ENCODE assay signal across 9 cellular contexts in the genomic region with DNA sequence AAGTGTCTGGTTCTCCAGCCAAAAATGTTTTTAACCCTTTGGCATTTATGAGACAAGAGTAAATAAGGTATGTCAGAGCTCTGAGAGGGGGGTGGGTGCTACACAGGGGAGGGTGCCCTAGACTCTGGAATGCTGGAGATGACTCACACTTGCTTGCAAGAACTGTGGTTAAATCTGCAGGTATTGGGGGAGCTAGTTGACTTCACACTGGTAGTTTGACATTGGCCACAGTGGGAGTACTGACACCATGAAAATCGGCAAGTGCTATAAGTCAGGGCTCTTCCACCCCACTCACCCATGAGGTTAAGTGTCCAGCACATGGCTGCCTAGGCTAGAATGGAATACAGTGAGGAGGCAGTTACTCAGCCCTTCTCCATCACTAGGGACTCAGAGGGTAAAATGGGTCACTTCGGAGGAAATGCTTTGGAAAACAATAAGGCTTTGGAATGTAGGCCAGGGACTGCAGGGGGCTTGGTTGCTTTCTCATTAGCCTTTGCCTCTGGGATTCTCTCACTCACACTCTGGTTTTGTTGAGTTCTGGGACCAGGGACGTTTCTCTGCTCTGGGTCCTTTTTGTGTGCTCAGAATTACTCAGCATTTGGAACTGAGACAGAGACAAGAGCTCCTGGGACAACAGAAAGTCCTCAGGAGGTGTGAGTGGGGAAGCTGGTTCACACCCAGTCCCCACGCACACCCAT.
DNase-seq lines count a peak whose midpoint lies in the region; ATAC-seq and TF ChIP-seq lines count a peak whose summit lies in the region.
"Had no signal": no experiment of that assay in that cellular context is flagged by ENCODE, and none has a peak within 500 bp of the region (broad histone marks: within the 10 kb centered on the region; RNA-seq: fewer than 3 reads in every experiment).

No MANE protein-coding gene starts in this region.

- no peak overlapping the region for H3K4me3 Mint-ChIP-seq in chondrocyte (ENCODE audit: unreplicated experiment)

- TF ChIP-seq CTCF in chondrocyte (IDR thresholded peaks at IDR 0.05) (no peak), kidney epithelial cell (IDR thresholded peaks at IDR 0.05; ENCODE audit: insufficient read depth, low read length, poor library complexity, severe bottlenecking) (no peak), transverse colon (IDR thresholded peaks at IDR 0.05) (no peak)

- H3K9me3 ChIP-seq in HUES6 (ENCODE audit: control insufficient read depth, insufficient read depth, low read depth, low read length) (peaks cover under 1% of the 10 kb centered on the region; the same call in 1 of the 2 replicates), transverse colon (no peaks in the 10 kb centered on the region)

- peak overlapping the region; percentile 66 for H3K27ac Mint-ChIP-seq in chondrocyte (ENCODE audit: unreplicated experiment)

- TF ChIP-seq POLR2A in transverse colon (IDR thresholded peaks at IDR 0.05) = no peak

- H3K27me3 ChIP-seq in HUES6 (ENCODE audit: control insufficient read depth, insufficient read depth, low read length) (no peaks in the 10 kb centered on the region), kidney epithelial cell (ENCODE audit: control insufficient read depth, insufficient read depth, low read length) (no peaks in the 10 kb centered on the region), transverse colon (no peaks in the 10 kb centered on the region)

- intact Hi-C loops in transverse colon (cut with DNase I; ENCODE audit: low total_unique reads) = no loop called here

- H3K4me1 ChIP-seq in HUES6 (ENCODE audit: control insufficient read depth, insufficient read depth, low read length) = peaks cover 30% of the 10 kb centered on the region
- peaks cover 9 to 22% (median 13%) of the 10 kb centered on the region in 4 donors for H3K4me1 ChIP-seq in transverse colon

- peaks cover 6% of the 10 kb centered on the region for H3K9me3 Mint-ChIP-seq in chondrocyte (ENCODE audit: low read depth)

- in situ Hi-C loops in transverse colon (cut with MboI; ENCODE audit: low pct_ligation_motif_present in 1 of 4, low pct_unique_long_range_greater_than_20kb in 1 of 4, low sequenced_read_pairs in 3 of 4) = no loop called here

- WGBS in transverse colon (ENCODE audit: low coverage in 1 of 2), 2 donors = 37% methylated on average over 2 to 4 of the region's 4 CpGs

- H3K4me1 Mint-ChIP-seq in chondrocyte (ENCODE audit: low read depth) = peaks cover 55% of the 10 kb centered on the region

- ATAC-seq in GM21447 (IDR thresholded peaks at IDR 0.05; ENCODE audit: unreplicated experiment) = no peak
- no peak for ATAC-seq in HG02852 (IDR thresholded peaks at IDR 0.05; ENCODE audit: unreplicated experiment)

- TF ChIP-seq EP300 in transverse colon (IDR thresholded peaks at IDR 0.05; ENCODE audit: low read depth) = no peak

- no peaks in the 10 kb centered on the region for H3K27me3 Mint-ChIP-seq in chondrocyte (ENCODE audit: low read depth)

- H3K36me3 Mint-ChIP-seq in chondrocyte (ENCODE audit: low read depth) = peaks cover 3% of the 10 kb centered on the region

- peak overlapping the region; percentile 22; the same call in 1 of the 2 replicates for H3K4me3 ChIP-seq in HUES6 (ENCODE audit: low read depth, low read length)
- H3K4me3 ChIP-seq in kidney epithelial cell (ENCODE audit: low read depth, low read length) = no peak overlapping the region
- no peak overlapping the region for H3K4me3 ChIP-seq in transverse colon

- no peak for DNase-seq in chondrocyte (ENCODE audit: low spot score)
- DNase-seq in kidney epithelial cell (ENCODE audit: low read depth) = peak; percentile 66
- no peak for DNase-seq in transverse colon
- no peak for DNase-seq in NK-92 treated with Interleukin-12 subunit alpha and Interleukin-12 subunit beta, amount 100 ng/mL, for 24 hours (lab: John Stamatoyannopoulos, UW)
- DNase-seq: activated naive CD4-positive, alpha-beta T cell treated with anti-CD3 and anti-CD28 coated beads, Interleukin-2, amount 50 U/mL, for 16 hours; stimulated activated CD4-positive, alpha-beta T cell treated with anti-CD3 and anti-CD28 coated beads, Interleukin-15, amount 100 ng/mL, for 24 hours had no signal

- H3K27ac ChIP-seq in HUES6 (ENCODE audit: low read depth, low read length) (peak overlapping the region; percentile 44; the same call in 1 of the 2 replicates), transverse colon (peak overlapping the region; percentile 26 to 80 (median 66))

- H3K36me3 ChIP-seq in HUES6 (ENCODE audit: control insufficient read depth, insufficient read depth, low read length) (no peaks in the 10 kb centered on the region), kidney epithelial cell (ENCODE audit: control insufficient read depth, insufficient read depth, low read length) (no peaks in the 10 kb centered on the region), transverse colon (no peaks in the 10 kb centered on the region)

- H3K9ac ChIP-seq in HUES6 (ENCODE audit: low read length) = peak overlapping the region; percentile 45
